ENCODE assay signal across 12 cellular contexts in genomic region chr12:56948881-56949280, GRCh38. TPM values are rescaled to one million over a fixed set of nuclear protein-coding genes. Genes with fewer than 3 reads are reported as not detected.
"Had no signal": no experiment of that assay in that cellular context is flagged by ENCODE, and none has a peak within 500 bp of the region (broad histone marks: within the 10 kb centered on the region; RNA-seq: fewer than 3 reads in every experiment).

No MANE protein-coding gene starts in this region.

- H3K4me1 ChIP-seq: HAP-1 had no signal

- H3K4me3 Mint-ChIP-seq: HFFc6, IgD-negative memory B cell had no signal

- H3K36me3 ChIP-seq: HAP-1 had no signal

- H3K27ac ChIP-seq: GM23248, HL-60 had no signal

- H3K9me3 Mint-ChIP-seq: HFFc6 had no signal

- H3K4me3 ChIP-seq: GM23248, HAP-1 had no signal

- H3K27ac Mint-ChIP-seq: HFFc6, IgD-negative memory B cell had no signal

- H3K9me3 ChIP-seq: HAP-1 had no signal

- ATAC-seq: HCT116 had no signal

- DNase-seq: GM23248, GOT3, H7, HFFc6, KBM-7 had no signal

- H3K4me1 Mint-ChIP-seq: IgD-negative memory B cell had no signal

RNA-seq across cellular contexts. Expression of gene RDH16, which starts 8.5 kb away (rescaled TPM):
- total RNA-seq: GM23248, H4, HFFc6, HT1080 had no signal
- polyA plus RNA-seq: GM23248 had no signal

RNA-seq across cellular contexts. Expression of gene SDR9C7, which starts 14.7 kb away (rescaled TPM):
- total RNA-seq: GM23248, HepG2, HFFc6, HT1080 had no signal
- polyA plus RNA-seq: GM23248, IgD-negative memory B cell had no signal
